In the genomic region with DNA sequence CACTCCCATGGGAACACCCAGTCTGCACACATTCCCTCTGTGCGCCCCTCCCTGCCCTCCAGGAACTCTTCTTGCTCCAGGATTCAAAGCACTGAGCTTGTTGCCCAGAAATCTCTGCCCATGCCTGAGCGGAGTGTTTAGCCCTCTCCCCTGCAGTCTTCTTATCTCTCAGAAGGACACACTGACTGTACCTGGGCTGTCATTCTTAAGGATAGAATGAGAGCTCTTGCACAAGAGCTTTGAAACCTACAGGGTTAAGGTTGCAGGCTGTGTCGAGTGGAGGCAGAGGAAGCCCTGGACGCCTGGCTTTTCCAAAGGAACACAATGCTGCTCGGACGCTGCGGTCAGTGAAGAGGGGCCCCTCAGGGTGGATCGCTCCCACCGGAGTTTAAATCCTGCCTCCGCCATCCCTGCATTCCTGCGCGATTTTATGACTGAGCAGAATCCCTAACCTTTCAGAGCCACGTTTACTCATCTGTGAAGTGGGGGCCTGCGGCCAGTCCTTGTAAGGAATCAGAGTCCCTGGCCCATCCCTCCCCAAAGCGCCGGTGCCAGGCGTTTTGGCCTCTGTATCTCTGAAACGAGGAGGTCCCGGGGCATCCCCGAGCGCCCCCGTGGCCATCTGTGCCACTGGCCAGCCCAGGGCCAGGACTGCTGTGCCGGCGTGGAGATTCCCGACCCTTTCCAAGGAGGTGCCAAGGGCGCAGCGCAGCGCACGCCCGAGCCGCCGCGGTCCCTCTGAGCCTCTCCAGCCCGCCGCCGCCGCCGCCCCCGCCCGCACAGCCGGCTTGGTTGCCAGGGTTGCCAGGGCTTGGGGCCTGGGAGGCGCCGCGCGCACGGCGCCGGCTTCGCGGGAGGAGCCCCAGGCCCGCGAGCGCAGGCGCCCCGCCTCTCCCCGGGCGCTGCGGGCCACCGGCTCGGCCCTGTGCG, we compare ENCODE assay signal across 8 cellular contexts. TPM values are rescaled to one million over a fixed set of nuclear protein-coding genes. Genes with fewer than 3 reads are reported as not detected.
A peak's percentile ranks its signal among the peaks of the same experiment; 100 is the strongest.
DNase-seq lines count a peak whose midpoint lies in the region; ATAC-seq and TF ChIP-seq lines count a peak whose summit lies in the region.

No MANE protein-coding gene starts in this region.

- H3K9me3 Mint-ChIP-seq in central memory CD8-positive, alpha-beta T cell: no peaks in the 10 kb centered on the region
- H3K9me3 Mint-ChIP-seq in mesothelial cell of epicardium: no peaks in the 10 kb centered on the region
- peaks cover 0 to 3% (median 0%) of the 10 kb centered on the region in 7 donors for H3K9me3 Mint-ChIP-seq in CD14-positive monocyte

- peaks cover 16% of the 10 kb centered on the region for H3K4me1 Mint-ChIP-seq in central memory CD8-positive, alpha-beta T cell
- H3K4me1 Mint-ChIP-seq in mesothelial cell of epicardium (peaks cover 14% of the 10 kb centered on the region), CD14-positive monocyte (no peaks in the 10 kb centered on the region)

- peaks cover 0 to 23% (median 4%) of the 10 kb centered on the region in 4 donors for H3K4me1 ChIP-seq in upper lobe of left lung

- DNase-seq in Right ventricle myocardium superior (no peak), Right ventricle myocardium inferior (ENCODE audit: missing footprints) (no peak), mesothelial cell of epicardium (ENCODE audit: low spot score in 2 of 2, unreplicated experiment in 2 of 2) (peak in 1 of 2 experiments; percentile 70), upper lobe of left lung (peak in 1 of 2 donors; percentile 89), NCI-H82 (lab: John Stamatoyannopoulos, UW) (no peak), CD14-positive monocyte (ENCODE audit: low spot score) (no peak)
- DNase-seq in central memory CD8-positive, alpha-beta T cell (ENCODE audit: low spot score in 2 of 2): peak in 1 of 2 donors; percentile 12

- no peak overlapping the region for H3K27ac ChIP-seq in upper lobe of left lung

- H3K9me3 ChIP-seq in upper lobe of left lung: no peaks in the 10 kb centered on the region

- H3K4me3 Mint-ChIP-seq in central memory CD8-positive, alpha-beta T cell: peak overlapping the region; percentile 53
- peak overlapping the region; percentile 71 for H3K4me3 Mint-ChIP-seq in mesothelial cell of epicardium
- peak overlapping the region in 1 of 2 donors; percentile 54 for H3K4me3 Mint-ChIP-seq in CD14-positive monocyte

- peaks cover 3% of the 10 kb centered on the region for H3K36me3 Mint-ChIP-seq in central memory CD8-positive, alpha-beta T cell (ENCODE audit: insufficient read depth)
- H3K36me3 Mint-ChIP-seq in mesothelial cell of epicardium (no peaks in the 10 kb centered on the region), CD14-positive monocyte (no peaks in the 10 kb centered on the region)

- 8 to 26% methylated on average over 6 to 27 of the region's 61 CpGs for WGBS in upper lobe of left lung, 2 donors

- H3K27me3 ChIP-seq in upper lobe of left lung: peaks cover 0 to 13% (median 5%) of the 10 kb centered on the region in 4 donors

- peak overlapping the region in 3 of 4 donors; percentile 34 to 38 (median 37) for H3K4me3 ChIP-seq in upper lobe of left lung

- no peak for TF ChIP-seq EP300 in upper lobe of left lung (IDR thresholded peaks at IDR 0.05)

- no peak for TF ChIP-seq POLR2A in upper lobe of left lung (IDR thresholded peaks at IDR 0.05)

- TF ChIP-seq CTCF in mesothelial cell of epicardium (IDR thresholded peaks at IDR 0.05; ENCODE audit: unreplicated experiment) (no peak), upper lobe of left lung (IDR thresholded peaks at IDR 0.05) (no peak), CD14-positive monocyte (IDR thresholded peaks at IDR 0.05) (no peak)

- H3K36me3 ChIP-seq in upper lobe of left lung: no peaks in the 10 kb centered on the region

- ATAC-seq in Right ventricle myocardium superior (ENCODE audit: poor library complexity) (peak; percentile 50), Right ventricle myocardium inferior (no peak), upper lobe of left lung (ENCODE audit: low FRiP score in 2 of 2) (peak in 1 of 2 donors; percentile 59), GM21360 (IDR thresholded peaks at IDR 0.05; ENCODE audit: unreplicated experiment) (no peak)
- ATAC-seq in central memory CD8-positive, alpha-beta T cell (replicated peaks; ENCODE audit: extremely low read depth, poor library complexity, severe bottlenecking): peak; percentile 33

- intact Hi-C loops in Right ventricle myocardium superior (cut with DNase I): no loop called here
- intact Hi-C loops in Right ventricle myocardium inferior (cut with DNase I): no loop called here
- intact Hi-C loops in CD14-positive monocyte (cut with micrococcal nuclease): no loop called here

- peaks cover 24% of the 10 kb centered on the region for H3K27me3 Mint-ChIP-seq in central memory CD8-positive, alpha-beta T cell
- H3K27me3 Mint-ChIP-seq in mesothelial cell of epicardium (ENCODE audit: low read depth): peaks cover 13% of the 10 kb centered on the region
- H3K27me3 Mint-ChIP-seq in CD14-positive monocyte (ENCODE audit: low read depth in 3 of 3): peaks cover 60 to 72% (median 60%) of the 10 kb centered on the region in 3 donors

- H3K27ac Mint-ChIP-seq in central memory CD8-positive, alpha-beta T cell (ENCODE audit: low read depth): no peak overlapping the region
- H3K27ac Mint-ChIP-seq in mesothelial cell of epicardium: no peak overlapping the region
- no peak overlapping the region for H3K27ac Mint-ChIP-seq in CD14-positive monocyte

RNA-seq across cellular contexts. Expression of gene FAM168B, which starts 58.9 kb away (rescaled TPM):
- total RNA-seq in Right ventricle myocardium superior (83.6 TPM), Right ventricle myocardium inferior (85.6 TPM), mesothelial cell of epicardium (114 to 119 TPM (median 116 TPM) in 3 replicates), upper lobe of left lung (10 to 100 TPM; 22.0 to 86.9 (median 72.8) TPM)
- polyA plus RNA-seq in CD14-positive monocyte: 10 to 100 TPM; 20.5 to 22.6 TPM

Comparison
In these comparisons a context has a peak if more than half of its experiments do, and no peak if none do; other contexts are left out.
1. ATAC-seq: peak in Right ventricle myocardium superior (single experiment) and central memory CD8-positive, alpha-beta T cell (single experiment); none in Right ventricle myocardium inferior (single experiment) and GM21360 (single experiment).